9 cellular contexts compared by ENCODE assay signal in genomic region chr15:29090617-29091466, GRCh38.
A peak's percentile ranks its signal among the peaks of the same experiment; 100 is the strongest.
DNase-seq lines count a peak whose midpoint lies in the region; ATAC-seq, FAIRE-seq and TF ChIP-seq lines count a peak whose summit lies in the region.
"Had no signal": no experiment of that assay in that cellular context is flagged by ENCODE, and none has a peak within 500 bp of the region (broad histone marks: within the 10 kb centered on the region; RNA-seq: fewer than 3 reads in every experiment).

No MANE protein-coding gene starts in this region.

- BruUV-seq in endothelial cell of umbilical vein (replicated peaks; lab: Mats Ljungman, UMichigan), result no TSS peak

- intact Hi-C loops in activated CD4-positive, alpha-beta memory T cell treated with anti-CD3 and anti-CD28 coated beads for 36 hours (cut with micrococcal nuclease), result loop anchor here (5.0 kb wide), 2 partner anchors 104 to 204 kb away; partner anchors contain the start of gene APBA2
- intact Hi-C loops in endothelial cell of umbilical vein (cut with micrococcal nuclease), result no loop called here
- intact Hi-C loops in prostate gland (cut with DNase I), result no loop called here

- H4K20me1 ChIP-seq in endothelial cell of umbilical vein (replicated peaks; ENCODE audit: control insufficient read depth, extremely low read depth, insufficient read depth, low read length), result no peaks in the 10 kb centered on the region

- H3K9me1 ChIP-seq in endothelial cell of umbilical vein (replicated peaks; ENCODE audit: control insufficient read depth, extremely low read depth, insufficient read depth, low read length), result no peaks in the 10 kb centered on the region

- H3K9me3 ChIP-seq in endothelial cell of umbilical vein (replicated peaks; ENCODE audit: control insufficient read depth, insufficient read depth, low read length) (no peaks in the 10 kb centered on the region), prostate gland (no peaks in the 10 kb centered on the region)

- CTCF ChIA-PET in activated CD4-positive, alpha-beta memory T cell treated with anti-CD3 and anti-CD28 coated beads for 36 hours (lab: Charles Lee), result interaction anchor here (1.0 to 7.6 kb wide), 23 partner anchors 9 to 199 kb away, joined by 3 to 66 read pairs (median 5); no protein-coding TSS in a partner anchor
- CTCF ChIA-PET in endothelial cell of umbilical vein (lab: Charles Lee), result interaction anchor here (0.7 to 7.8 kb wide), 10 partner anchors 9 to 49 kb away, joined by 3 to 73 read pairs (median 6); no protein-coding TSS in a partner anchor

- H2AFZ ChIP-seq in endothelial cell of umbilical vein (ENCODE audit: low read depth, low read length), result no peak overlapping the region

- H3K4me1 ChIP-seq in endothelial cell of umbilical vein (ENCODE audit: control insufficient read depth, extremely low read depth, insufficient read depth, low read length), result no peaks in the 10 kb centered on the region
- no peaks in the 10 kb centered on the region for H3K4me1 ChIP-seq in prostate gland (replicated peaks)

- no peak overlapping the region for H3K4me2 ChIP-seq in endothelial cell of umbilical vein (ENCODE audit: insufficient read depth, low read length)

- no peak overlapping the region for H3K27ac Mint-ChIP-seq in activated CD4-positive, alpha-beta memory T cell treated with anti-CD3 and anti-CD28 coated beads for 36 hours
- H3K27ac Mint-ChIP-seq: IgD-negative memory B cell had no signal

- no peaks in the 10 kb centered on the region for H3K9me3 Mint-ChIP-seq in activated CD4-positive, alpha-beta memory T cell treated with anti-CD3 and anti-CD28 coated beads for 36 hours

- H3K79me2 ChIP-seq in endothelial cell of umbilical vein (ENCODE audit: control insufficient read depth, insufficient read depth, low read length), result no peaks in the 10 kb centered on the region

- peak; percentile 9 for DNase-seq in COLO668 (lab: John Stamatoyannopoulos, UW; ENCODE audit: unreplicated experiment)
- peak; percentile 21 for DNase-seq in HT1080 (ENCODE audit: low read depth)
- peak; percentile 60 for DNase-seq in activated CD4-positive, alpha-beta memory T cell treated with anti-CD3 and anti-CD28 coated beads for 36 hours
- DNase-seq in endothelial cell of umbilical vein (ENCODE audit: low read depth, low spot score), result no peak
- DNase-seq in prostate gland (ENCODE audit: low spot score), result no peak
- DNase-seq in GM19239 (ENCODE audit: insufficient read length, low spot score), result no peak

- TF ChIP-seq POLR2A in endothelial cell of umbilical vein (IDR thresholded peaks at IDR 0.05; ENCODE audit: low read depth, low read length) (no peak), prostate gland (IDR thresholded peaks at IDR 0.05) (no peak)

- FAIRE-seq in endothelial cell of umbilical vein (lab: Jason Lieb, UNC), result no peak
- FAIRE-seq in GM19239 (lab: Jason Lieb, UNC), result no peak

- dilution Hi-C loops in endothelial cell of umbilical vein (cut with MboI; ENCODE audit: extremely low pct_ligation_motif_present, low sequenced_read_pairs), result no loop called here

- no peak overlapping the region for H3K9ac ChIP-seq in endothelial cell of umbilical vein (replicated peaks; ENCODE audit: extremely low read depth, insufficient read depth, low read length)

- H3K4me3 Mint-ChIP-seq in activated CD4-positive, alpha-beta memory T cell treated with anti-CD3 and anti-CD28 coated beads for 36 hours, result peak overlapping the region; percentile 39

- H3K4me1 Mint-ChIP-seq in activated CD4-positive, alpha-beta memory T cell treated with anti-CD3 and anti-CD28 coated beads for 36 hours (ENCODE audit: low read depth), result peaks cover 8% of the 10 kb centered on the region

- H3K27ac ChIP-seq in endothelial cell of umbilical vein (ENCODE audit: insufficient read depth, low read depth, low read length) (no peak overlapping the region), prostate gland (no peak overlapping the region)

- POLR2A ChIA-PET in activated CD4-positive, alpha-beta memory T cell treated with anti-CD3 and anti-CD28 coated beads for 36 hours (lab: Charles Lee), result interaction anchor here (0.5 to 1.6 kb wide), 2 partner anchors 9 to 13 kb away, joined by 3 to 5 read pairs; no protein-coding TSS in a partner anchor
- POLR2A ChIA-PET in endothelial cell of umbilical vein (lab: Charles Lee), result no interaction called here

- ATAC-seq in HG02884 (IDR thresholded peaks at IDR 0.05; ENCODE audit: unreplicated experiment) (no peak), HG03139 (IDR thresholded peaks at IDR 0.05; ENCODE audit: unreplicated experiment) (no peak)

- peak; percentile 79 to 83 for TF ChIP-seq CTCF in endothelial cell of umbilical vein (IDR thresholded peaks at IDR 0.05; ENCODE audit: extremely low read depth in 1 of 2, insufficient read depth in 1 of 2, low read depth in 1 of 2, low read length in 2 of 2)
- TF ChIP-seq CTCF in prostate gland (IDR thresholded peaks at IDR 0.05), result peak; percentile 39 to 58 (median 45)

- WGBS in prostate gland, result 86% methylated on average over 14 of the region's 15 CpGs

- H3K36me3 ChIP-seq in endothelial cell of umbilical vein (ENCODE audit: control insufficient read depth in 2 of 2, extremely low read depth in 1 of 2, insufficient read depth in 2 of 2, low read length in 2 of 2), result no peaks in the 10 kb centered on the region
- no peaks in the 10 kb centered on the region for H3K36me3 ChIP-seq in prostate gland

- no peaks in the 10 kb centered on the region for H3K27me3 ChIP-seq in endothelial cell of umbilical vein (ENCODE audit: control insufficient read depth in 2 of 2, insufficient read depth in 2 of 2, low read length in 2 of 2)
- H3K27me3 ChIP-seq in prostate gland (replicated peaks; ENCODE audit: insufficient read depth), result no peaks in the 10 kb centered on the region

- no peaks in the 10 kb centered on the region for H3K36me3 Mint-ChIP-seq in activated CD4-positive, alpha-beta memory T cell treated with anti-CD3 and anti-CD28 coated beads for 36 hours
- H3K36me3 Mint-ChIP-seq: IgD-negative memory B cell had no signal

- no peak overlapping the region for H3K4me3 ChIP-seq in endothelial cell of umbilical vein (replicated peaks in 1 of 3; ENCODE audit: insufficient read depth in 1 of 3, low read depth in 1 of 3, low read length in 3 of 3)
- H3K4me3 ChIP-seq in prostate gland, result no peak overlapping the region

- H3K27me3 Mint-ChIP-seq in activated CD4-positive, alpha-beta memory T cell treated with anti-CD3 and anti-CD28 coated beads for 36 hours, result no peaks in the 10 kb centered on the region
- H3K27me3 Mint-ChIP-seq: IgD-negative memory B cell had no signal

TF ChIP-seq in endothelial cell of umbilical vein, 7 proteins besides CTCF, POLR2A, EP300 and RAD21:
- TF ChIP-seq EZH2 (IDR thresholded peaks at IDR 0.05; ENCODE audit: borderline replicate concordance, low read depth, low read length, severe bottlenecking), result no peak
- TF ChIP-seq MYC (IDR thresholded peaks at IDR 0.05; ENCODE audit: low read depth, low read length), result no peak
- TF ChIP-seq FOS (IDR thresholded peaks at IDR 0.05; ENCODE audit: borderline replicate concordance, insufficient read depth, low read length), result no peak
- no peak for TF ChIP-seq GATA2 (IDR thresholded peaks at IDR 0.05; ENCODE audit: insufficient read depth, insufficient read length, low read depth, low read length)
- TF ChIP-seq POLR2AphosphoS5 (IDR thresholded peaks at IDR 0.05; ENCODE audit: insufficient read depth, low read depth, low read length), result no peak
- TF ChIP-seq JUN (IDR thresholded peaks at IDR 0.05; ENCODE audit: borderline replicate concordance, insufficient read depth, insufficient read length, low read depth), result no peak
- TF ChIP-seq MAX (IDR thresholded peaks at IDR 0.05; ENCODE audit: insufficient read depth, insufficient read length), result no peak

Comparison
In these comparisons a context has a peak if more than half of its experiments do, and no peak if none do; other contexts are left out.
1. DNase-seq: peak in COLO668 (single experiment), HT1080 (single experiment) and activated CD4-positive, alpha-beta memory T cell treated with anti-CD3 and anti-CD28 coated beads for 36 hours (single experiment); none in endothelial cell of umbilical vein (single experiment), prostate gland (single experiment) and GM19239 (single experiment).